ENCODE assay signal across 14 cellular contexts in the genomic region with DNA sequence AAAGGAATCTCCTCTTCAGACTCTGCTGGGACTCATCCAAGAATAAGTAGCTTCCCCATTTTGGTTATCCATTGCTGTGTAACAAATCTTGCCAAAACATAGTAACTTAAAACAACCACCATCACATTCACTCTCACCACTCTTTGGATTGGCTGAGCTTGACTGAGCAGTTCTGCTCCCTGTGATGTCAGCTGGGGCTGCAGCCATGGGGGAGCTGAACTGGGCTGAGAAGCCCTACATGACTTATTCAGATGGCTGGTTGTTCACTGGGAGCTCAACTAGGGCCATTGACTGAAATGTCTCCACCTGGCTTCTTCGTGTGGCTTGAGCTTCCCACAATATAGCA. TPM values are rescaled to one million over a fixed set of nuclear protein-coding genes. Genes with fewer than 3 reads are reported as not detected.
DNase-seq lines count a peak whose midpoint lies in the region; ATAC-seq and TF ChIP-seq lines count a peak whose summit lies in the region.
"Had no signal": no experiment of that assay in that cellular context is flagged by ENCODE, and none has a peak within 500 bp of the region (broad histone marks: within the 10 kb centered on the region; RNA-seq: fewer than 3 reads in every experiment).

No MANE protein-coding gene starts in this region.

- no peak for DNase-seq in PC-9
- no peak for DNase-seq in NOMO-1 (lab: John Stamatoyannopoulos, UW; ENCODE audit: unreplicated experiment in 2 of 2)
- DNase-seq in NCI-H2196 treated with DMSO at 0.1 percent for 48 hours (lab: John Stamatoyannopoulos, UW; ENCODE audit: unreplicated experiment), result no peak
- DNase-seq in medulla oblongata (ENCODE audit: extremely low spot score), result no peak
- DNase-seq: activated CD4-positive, alpha-beta T cell treated with anti-CD3 and anti-CD28 coated beads, Interleukin-2, amount 50 U/mL, for 48 hours; activated T-cell treated with anti-CD3 and anti-CD28 coated beads, Interleukin-2, amount 50 U/mL, for 4 hours; naive B cell; SIG-M5; stimulated activated CD4-positive, alpha-beta T cell treated with anti-CD3 and anti-CD28 coated beads, Interleukin-2, amount 100 ng/mL, for 24 hours had no signal

- H3K4me3 Mint-ChIP-seq in nephron, result no peak overlapping the region
- H3K4me3 Mint-ChIP-seq: activated T-cell treated with anti-CD3 and anti-CD28 coated beads, Interleukin-2, amount 50 U/mL, for 4 hours; naive B cell had no signal

- H3K4me3 ChIP-seq in ACC112 (ENCODE audit: low read depth, low read length) (peak overlapping the region; percentile 43; the same call in 1 of the 2 replicates), PC-9 (no peak overlapping the region), esophagus (ENCODE audit: low read depth in 1 of 2, low read length in 2 of 2) (no peak overlapping the region)
- H3K4me3 ChIP-seq: coronary artery had no signal

- BruUV-seq in PC-9 (replicated peaks; lab: Mats Ljungman, UMichigan), result no TSS peak

- 83 to 85% methylated on average over 1 of the region's 1 CpG for WGBS in esophagus, 2 donors

- H3K79me2 ChIP-seq in ACC112 (ENCODE audit: control insufficient read depth, insufficient read depth, low read length, unreplicated experiment) (no peaks in the 10 kb centered on the region), PC-9 (ENCODE audit: low read depth) (no peaks in the 10 kb centered on the region)

- no peaks in the 10 kb centered on the region for H4K20me1 ChIP-seq in PC-9 (ENCODE audit: insufficient read depth)

- H2AFZ ChIP-seq in ACC112 (ENCODE audit: low read length, unreplicated experiment) (peak overlapping the region; percentile 96), PC-9 (no peak overlapping the region)

- H3K9me3 ChIP-seq in PC-9 (ENCODE audit: insufficient read depth, low read depth) (no peaks in the 10 kb centered on the region; the same call in 1 of the 2 replicates), esophagus (ENCODE audit: control insufficient read depth in 2 of 2, insufficient read depth in 1 of 2, low read depth in 1 of 2, low read length in 1 of 2) (no peaks in the 10 kb centered on the region)

- ATAC-seq in GM18520 (IDR thresholded peaks at IDR 0.05; ENCODE audit: unreplicated experiment), result no peak
- ATAC-seq: activated T-cell treated with anti-CD3 and anti-CD28 coated beads, Interleukin-2, amount 50 U/mL, for 4 hours had no signal

- H3K27ac Mint-ChIP-seq in nephron, result peak overlapping the region in 2 of 3 experiments; percentile 16 to 62

- intact Hi-C loops in PC-9 (cut with micrococcal nuclease; ENCODE audit: unreplicated experiment), result loop anchor here (5.0 kb wide), 1 partner anchor 36 kb away; the partner anchor contains the start of gene CDV3

- H3K27me3 ChIP-seq in ACC112 (ENCODE audit: insufficient read depth, low read length), result no peaks in the 10 kb centered on the region
- H3K27me3 ChIP-seq in PC-9 (ENCODE audit: insufficient read depth, low read depth), result no peaks in the 10 kb centered on the region
- no peaks in the 10 kb centered on the region for H3K27me3 ChIP-seq in esophagus (ENCODE audit: control insufficient read depth in 1 of 2, insufficient read depth in 2 of 2, low read length in 2 of 2)

- H3K4me1 ChIP-seq in ACC112 (ENCODE audit: control insufficient read depth, insufficient read depth, low read length, unreplicated experiment), result peaks cover 46% of the 10 kb centered on the region
- peaks cover 32% of the 10 kb centered on the region for H3K4me1 ChIP-seq in PC-9 (replicated peaks; ENCODE audit: insufficient read depth)
- H3K4me1 ChIP-seq in esophagus (ENCODE audit: control insufficient read depth in 2 of 2, insufficient read depth in 2 of 2, low read length in 1 of 2), result peaks cover 0 to 6% of the 10 kb centered on the region in 2 donors

- TF ChIP-seq CTCF in PC-9 (conservative IDR thresholded peaks at IDR 0.05), result no peak
- TF ChIP-seq CTCF in nephron (IDR thresholded peaks at IDR 0.05; ENCODE audit: unreplicated experiment in 3 of 3), result no peak

- peaks cover 35% of the 10 kb centered on the region for H3K4me1 Mint-ChIP-seq in nephron

- CTCF ChIA-PET in PC-9 (lab: Charles Lee), result no interaction called here

- POLR2A ChIA-PET in PC-9 (lab: Charles Lee; ENCODE audit: unreplicated experiment), result no interaction called here

- H3K4me2 ChIP-seq in PC-9, result peak overlapping the region; percentile 70

- H3K36me3 Mint-ChIP-seq in nephron (ENCODE audit: low read depth), result no peaks in the 10 kb centered on the region
- H3K36me3 Mint-ChIP-seq: naive B cell had no signal

- H3F3A ChIP-seq in PC-9 (ENCODE audit: insufficient read depth, low read depth), result peaks cover 12% of the 10 kb centered on the region

- H3K36me3 ChIP-seq in ACC112 (ENCODE audit: insufficient read depth, low read length) (no peaks in the 10 kb centered on the region), PC-9 (ENCODE audit: low read depth) (no peaks in the 10 kb centered on the region), esophagus (ENCODE audit: control insufficient read depth in 2 of 2, insufficient read depth in 2 of 2, low read length in 1 of 2) (no peaks in the 10 kb centered on the region)

- H3K9me2 ChIP-seq in PC-9 (ENCODE audit: insufficient read depth), result no peaks in the 10 kb centered on the region

- H3K9me3 Mint-ChIP-seq in nephron, result peaks cover 4% of the 10 kb centered on the region

- no peaks in the 10 kb centered on the region for H3K27me3 Mint-ChIP-seq in nephron (ENCODE audit: low read depth)

- H3K27ac ChIP-seq in ACC112 (ENCODE audit: low read depth, low read length) (peak overlapping the region; percentile 92), PC-9 (peak overlapping the region; percentile 40; the same call in 1 of the 2 replicates), esophagus (ENCODE audit: low read depth in 2 of 2, low read length in 1 of 2) (peak overlapping the region; percentile 2 to 92)

RNA-seq across cellular contexts. Expression of gene CDV3, which starts 36.9 kb away (rescaled TPM):
- 178 and 193 TPM in 2 replicates for total RNA-seq in PC-9 (2021)
- 10 to 100 TPM; 39.7 to 63.3 TPM for polyA plus RNA-seq in esophagus

Comparison
In these comparisons a context has a peak if more than half of its experiments do, and no peak if none do; other contexts are left out.
1. H3K27ac ChIP-seq: peak in every context shown above with its lines; median percentile 92 in ACC112; 47 in esophagus; 40 in PC-9.